In genomic region chr2:234412726-234413125, GRCh38 we compare ENCODE assay signal across 13 cellular contexts.
DNase-seq lines count a peak whose midpoint lies in the region; ATAC-seq and TF ChIP-seq lines count a peak whose summit lies in the region.
"Had no signal": no experiment of that assay in that cellular context is flagged by ENCODE, and none has a peak within 500 bp of the region (broad histone marks: within the 10 kb centered on the region; RNA-seq: fewer than 3 reads in every experiment).

No MANE protein-coding gene starts in this region.

- DNase-seq in Daoy (ENCODE audit: low read depth) (peak; percentile 77), NCI-H446 (lab: John Stamatoyannopoulos, UW) (peak; percentile 50 to 85), epithelial cell of esophagus (ENCODE audit: low read depth) (peak; percentile 63), omental fat pad (ENCODE audit: low spot score) (no peak), T-cell (no peak), NCI-H1436 treated with DMSO at 0.1 percent for 48 hours (lab: John Stamatoyannopoulos, UW) (no peak)
- DNase-seq: activated effector memory CD4-positive, alpha-beta T cell treated with anti-CD3 and anti-CD28 coated beads, Interleukin-2, amount 50 U/mL, for 16 hours; CD4-positive, alpha-beta memory T cell; NCI-H1694 treated with DMSO at 0.1 percent for 48 hours; PC-9; stomach had no signal

- POLR2A ChIA-PET in T-cell (lab: Charles Lee), result interaction anchor here in 1 of 2 donors (0.6 to 1.1 kb wide), 4 partner anchors 51 to 188 kb away, joined by 3 to 5 read pairs (median 3); no protein-coding TSS in a partner anchor

- ATAC-seq in omental fat pad (ENCODE audit: low FRiP score) (peak; percentile 91), HG03457 (IDR thresholded peaks at IDR 0.05; ENCODE audit: unreplicated experiment) (no peak), T-cell (replicated peaks in 1 of 4) (no peak), HG03108 (IDR thresholded peaks at IDR 0.05; ENCODE audit: unreplicated experiment) (no peak)

- peaks cover 0 to 7% (median 0%) of the 10 kb centered on the region in 3 donors for H3K9me3 Mint-ChIP-seq in T-cell

- no peak overlapping the region for H3K4me3 Mint-ChIP-seq in T-cell
- H3K4me3 Mint-ChIP-seq: CD4-positive, alpha-beta memory T cell had no signal

- peaks cover 3% of the 10 kb centered on the region for H3K36me3 Mint-ChIP-seq in T-cell
- H3K36me3 Mint-ChIP-seq: CD4-positive, alpha-beta memory T cell had no signal

- no peak overlapping the region for H3K27ac Mint-ChIP-seq in T-cell

- no peaks in the 10 kb centered on the region for H3K27me3 Mint-ChIP-seq in T-cell
- H3K27me3 Mint-ChIP-seq: CD4-positive, alpha-beta memory T cell had no signal

- TF ChIP-seq CTCF in epithelial cell of esophagus (IDR thresholded peaks at IDR 0.05; ENCODE audit: insufficient read depth, low read depth, low read length, missing control alignments) (no peak), omental fat pad (IDR thresholded peaks at IDR 0.05) (no peak)

- peaks cover 32 to 51% (median 50%) of the 10 kb centered on the region in 3 donors for H3K4me1 Mint-ChIP-seq in T-cell

- H3K4me3 ChIP-seq in epithelial cell of esophagus (ENCODE audit: low read length), result no peak overlapping the region
- H3K4me3 ChIP-seq: PC-9, stomach had no signal

- CTCF ChIA-PET in T-cell (lab: Charles Lee), result interaction anchor here in 1 of 2 donors (1.7 kb wide), 1 partner anchor 13 kb away, joined by 8 read pairs; no protein-coding TSS in a partner anchor

Comparison
In these comparisons a context has a peak if more than half of its experiments do, and no peak if none do; other contexts are left out.
1. DNase-seq: peak in Daoy (single experiment), NCI-H446 (2 of 2) and epithelial cell of esophagus (single experiment); none in omental fat pad (single experiment), T-cell (0 of 34) and NCI-H1436 treated with DMSO at 0.1 percent for 48 hours (single experiment).